ENCODE assay signal across 11 cellular contexts in genomic region chr18:56168049-56168781, GRCh38.
DNase-seq lines count a peak whose midpoint lies in the region; ATAC-seq and TF ChIP-seq lines count a peak whose summit lies in the region.
"Had no signal": no experiment of that assay in that cellular context is flagged by ENCODE, and none has a peak within 500 bp of the region (broad histone marks: within the 10 kb centered on the region; RNA-seq: fewer than 3 reads in every experiment).

No MANE protein-coding gene starts in this region.

- no peaks in the 10 kb centered on the region for H3K36me3 ChIP-seq in right atrium auricular region
- H3K36me3 ChIP-seq in mesodermal cell (ENCODE audit: control insufficient read depth, insufficient read depth, low read length), result no peaks in the 10 kb centered on the region
- no peaks in the 10 kb centered on the region for H3K36me3 ChIP-seq in vagina
- H3K36me3 ChIP-seq: BLaER1 treated with 17β-estradiol and CSF1 and Interleukin-3, amounts not matched to agents 10 nM and 100 nM had no signal

- no peaks in the 10 kb centered on the region for H3K27me3 ChIP-seq in right atrium auricular region
- no peaks in the 10 kb centered on the region for H3K27me3 ChIP-seq in vagina
- H3K27me3 ChIP-seq: BLaER1 treated with 17β-estradiol and CSF1 and Interleukin-3, amounts not matched to agents 10 nM and 100 nM had no signal

- 22 to 23% methylated on average over 2 to 3 of the region's 5 CpGs for WGBS in mesodermal cell (ENCODE audit: insufficient coverage in 2 of 2), 2 experiments

- intact Hi-C loops in Right ventricle myocardium superior (cut with DNase I), result no loop called here
- intact Hi-C loops in vagina (cut with DNase I), result no loop called here

- H3K4me1 ChIP-seq in right atrium auricular region (peaks cover 0 to 16% of the 10 kb centered on the region in 2 donors), mesodermal cell (ENCODE audit: control insufficient read depth, insufficient read depth, low read length, poor library complexity, severe bottlenecking) (peaks cover 14% of the 10 kb centered on the region), vagina (peaks cover 23% of the 10 kb centered on the region)

- peak; percentile 47 for ATAC-seq in Right ventricle myocardium superior (ENCODE audit: poor library complexity)

- no peaks in the 10 kb centered on the region for H3K9me3 ChIP-seq in right atrium auricular region
- H3K9me3 ChIP-seq in mesodermal cell (ENCODE audit: control insufficient read depth, low read length), result no peaks in the 10 kb centered on the region
- H3K9me3 ChIP-seq in vagina, result no peaks in the 10 kb centered on the region

- TF ChIP-seq POLR2A in vagina (IDR thresholded peaks at IDR 0.05), result no peak

- DNase-seq in Right ventricle myocardium superior, result no peak
- no peak for DNase-seq in right atrium auricular region (ENCODE audit: low spot score)
- DNase-seq in epithelial cell of prostate (ENCODE audit: low read depth, low spot score), result peak; percentile 61
- DNase-seq in vagina (ENCODE audit: extremely low spot score in 2 of 2), result no peak
- DNase-seq in activated CD4-positive, alpha-beta T cell treated with anti-CD3 and anti-CD28 coated beads for 4 hours, result no peak
- no peak for DNase-seq in OCI-M2 (lab: John Stamatoyannopoulos, UW; ENCODE audit: unreplicated experiment)
- DNase-seq in NK-92 (lab: John Stamatoyannopoulos, UW; ENCODE audit: unreplicated experiment), result no peak
- DNase-seq: activated naive CD8-positive, alpha-beta T cell treated with anti-CD3 and anti-CD28 coated beads for 36 hours; NCI-H187 had no signal

- H3K27ac ChIP-seq in right atrium auricular region (peak overlapping the region in 1 of 2 donors; percentile 54), epithelial cell of prostate (peak overlapping the region; percentile 78), mesodermal cell (ENCODE audit: low read depth, low read length, severe bottlenecking) (peak overlapping the region; percentile 18), vagina (peak overlapping the region; percentile 63)
- H3K27ac ChIP-seq: BLaER1 treated with 17β-estradiol and CSF1 and Interleukin-3, amounts not matched to agents 10 nM and 100 nM had no signal

- TF ChIP-seq CTCF in right atrium auricular region (IDR thresholded peaks at IDR 0.05) (no peak), vagina (IDR thresholded peaks at IDR 0.05) (no peak)

- H3K4me3 ChIP-seq in right atrium auricular region (no peak overlapping the region), mesodermal cell (ENCODE audit: extremely low read depth, insufficient read depth, low read length, poor library complexity, severe bottlenecking) (no peak overlapping the region), vagina (no peak overlapping the region)
- H3K4me3 ChIP-seq: BLaER1 treated with 17β-estradiol and CSF1 and Interleukin-3, amounts not matched to agents 10 nM and 100 nM had no signal
